In genomic region chr5:176868731-176869130, GRCh38 we compare ENCODE assay signal across 16 cellular contexts. TPM values are rescaled to one million over a fixed set of nuclear protein-coding genes. Genes with fewer than 3 reads are reported as not detected.
DNase-seq lines count a peak whose midpoint lies in the region; ATAC-seq and TF ChIP-seq lines count a peak whose summit lies in the region.
"Had no signal": no experiment of that assay in that cellular context is flagged by ENCODE, and none has a peak within 500 bp of the region (broad histone marks: within the 10 kb centered on the region; RNA-seq: fewer than 3 reads in every experiment).

No MANE protein-coding gene starts in this region.

- no peak overlapping the region for H2AFZ ChIP-seq in neural progenitor cell (replicated peaks)
- H2AFZ ChIP-seq: GM23248 had no signal

- H3K4me1 Mint-ChIP-seq in WTC11 (peaks cover 23% of the 10 kb centered on the region), neural progenitor cell (peaks cover 36% of the 10 kb centered on the region)
- H3K4me1 Mint-ChIP-seq in stimulated activated naive B cell treated with anti-CD40 and anti-IgM and Interleukin-4, amounts not matched to agents 10 μg/mL and 1 μg/mL and 100 μg/mL, for 72 hours = peaks cover 0 to 10% of the 10 kb centered on the region in 2 donors

- H3F3A ChIP-seq in neural progenitor cell (ENCODE audit: low read depth) = peaks cover 32% of the 10 kb centered on the region

- H3K9me3 ChIP-seq in WERI-Rb-1 (ENCODE audit: severe bottlenecking) (no peaks in the 10 kb centered on the region), neural progenitor cell (ENCODE audit: low read depth) (no peaks in the 10 kb centered on the region)
- H3K9me3 ChIP-seq: Caco-2 had no signal

- DNase-seq in WERI-Rb-1 (peak; percentile 21), WTC11 (ENCODE audit: low spot score) (no peak), neural progenitor cell (ENCODE audit: low spot score) (no peak), C1 segment of cervical spinal cord (lab: John Stamatoyannopoulos, UW) (no peak)
- no peak for DNase-seq in stimulated activated naive B cell treated with anti-CD40 and anti-IgM and Interleukin-4, amounts not matched to agents 10 μg/mL and 1 μg/mL and 100 μg/mL, for 72 hours
- DNase-seq in activated CD4-positive, CD25-positive, alpha-beta regulatory T cell treated with anti-CD3 and anti-CD28 coated beads, Interleukin-2, amount 50 U/mL, for 72 hours = no peak
- DNase-seq: Caco-2; CD4-positive, CD25-positive, alpha-beta regulatory T cell; CD8-positive, alpha-beta T cell; DMS153; DND-41; GM23248; H9 had no signal

- H3K4me3 ChIP-seq in WERI-Rb-1 (ENCODE audit: low read depth, low read length) = no peak overlapping the region
- no peak overlapping the region for H3K4me3 ChIP-seq in neural progenitor cell
- H3K4me3 ChIP-seq: GM23248 had no signal

- H3K4me2 ChIP-seq in neural progenitor cell = no peak overlapping the region

- CTCF ChIA-PET in WTC11 (lab: Charles Lee) = no interaction called here

- H3K9me3 Mint-ChIP-seq in WTC11 (no peaks in the 10 kb centered on the region), neural progenitor cell (no peaks in the 10 kb centered on the region)
- H3K9me3 Mint-ChIP-seq in stimulated activated naive B cell treated with anti-CD40 and anti-IgM and Interleukin-4, amounts not matched to agents 10 μg/mL and 1 μg/mL and 100 μg/mL, for 72 hours = peaks cover 6 to 7% of the 10 kb centered on the region in 2 donors
- H3K9me3 Mint-ChIP-seq: CD8-positive, alpha-beta T cell; H9 had no signal

- peaks cover 44% of the 10 kb centered on the region for H3K4me1 ChIP-seq in neural progenitor cell

- POLR2A ChIA-PET in WTC11 (lab: Charles Lee) = no interaction called here

- H4K20me1 ChIP-seq in neural progenitor cell (ENCODE audit: low read depth) = peaks cover 4% of the 10 kb centered on the region

- no peaks in the 10 kb centered on the region for H3K36me3 ChIP-seq in WERI-Rb-1
- no peaks in the 10 kb centered on the region for H3K36me3 ChIP-seq in neural progenitor cell

- H3K27me3 ChIP-seq in WERI-Rb-1 (ENCODE audit: insufficient read depth, low read depth, severe bottlenecking) (no peaks in the 10 kb centered on the region), neural progenitor cell (no peaks in the 10 kb centered on the region)

- peak overlapping the region; percentile 34 for H3K27ac ChIP-seq in WERI-Rb-1
- no peak overlapping the region for H3K27ac ChIP-seq in neural progenitor cell
- H3K27ac ChIP-seq: C4-2B, GM23248 had no signal

- no peak overlapping the region for H3K4me3 Mint-ChIP-seq in WTC11
- H3K4me3 Mint-ChIP-seq in neural progenitor cell = peak overlapping the region; percentile 38
- no peak overlapping the region for H3K4me3 Mint-ChIP-seq in stimulated activated naive B cell treated with anti-CD40 and anti-IgM and Interleukin-4, amounts not matched to agents 10 μg/mL and 1 μg/mL and 100 μg/mL, for 72 hours
- H3K4me3 Mint-ChIP-seq: CD4-positive, CD25-positive, alpha-beta regulatory T cell; CD8-positive, alpha-beta T cell; H9 had no signal

- H3K27ac Mint-ChIP-seq in WTC11 = peak overlapping the region; percentile 51; the same call in 1 of the 2 replicates
- peak overlapping the region; percentile 87 for H3K27ac Mint-ChIP-seq in neural progenitor cell
- peak overlapping the region; percentile 14 for H3K27ac Mint-ChIP-seq in stimulated activated naive B cell treated with anti-CD40 and anti-IgM and Interleukin-4, amounts not matched to agents 10 μg/mL and 1 μg/mL and 100 μg/mL, for 72 hours
- H3K27ac Mint-ChIP-seq: CD4-positive, CD25-positive, alpha-beta regulatory T cell; CD8-positive, alpha-beta T cell; H9 had no signal

- no peak overlapping the region for H3K9ac ChIP-seq in neural progenitor cell
- H3K9ac ChIP-seq: GM23248 had no signal

- H3K27me3 Mint-ChIP-seq in WTC11 (ENCODE audit: low read depth) = no peaks in the 10 kb centered on the region; the same call in 1 of the 2 replicates
- peaks cover 12% of the 10 kb centered on the region for H3K27me3 Mint-ChIP-seq in neural progenitor cell (ENCODE audit: insufficient read depth, low read depth)
- H3K27me3 Mint-ChIP-seq in stimulated activated naive B cell treated with anti-CD40 and anti-IgM and Interleukin-4, amounts not matched to agents 10 μg/mL and 1 μg/mL and 100 μg/mL, for 72 hours = peaks cover 22 to 44% of the 10 kb centered on the region in 2 donors

- TF ChIP-seq CTCF in WERI-Rb-1 (IDR thresholded peaks at IDR 0.05; ENCODE audit: low read depth, low read length) (no peak), WTC11 (IDR thresholded peaks at IDR 0.05) (no peak), neural progenitor cell (IDR thresholded peaks at IDR 0.05) (no peak)

- ATAC-seq in WTC11 = no peak
- no peak for ATAC-seq in stimulated activated naive B cell treated with anti-CD40 and anti-IgM and Interleukin-4, amounts not matched to agents 10 μg/mL and 1 μg/mL and 100 μg/mL, for 72 hours (replicated peaks)
- ATAC-seq: CD8-positive, alpha-beta T cell; HCT116 had no signal

- H3K79me2 ChIP-seq in neural progenitor cell (ENCODE audit: low read depth) = no peaks in the 10 kb centered on the region

- H3K36me3 Mint-ChIP-seq in WTC11 (no peaks in the 10 kb centered on the region), neural progenitor cell (no peaks in the 10 kb centered on the region)
- H3K36me3 Mint-ChIP-seq in stimulated activated naive B cell treated with anti-CD40 and anti-IgM and Interleukin-4, amounts not matched to agents 10 μg/mL and 1 μg/mL and 100 μg/mL, for 72 hours = peaks cover under 1 to 6% of the 10 kb centered on the region in 2 donors
- H3K36me3 Mint-ChIP-seq: CD4-positive, CD25-positive, alpha-beta regulatory T cell; CD8-positive, alpha-beta T cell had no signal

TF ChIP-seq in WTC11, 78 proteins besides CTCF, POLR2A, EP300 and RAD21 (continues in another document):
- TF ChIP-seq KAT7 (CRISPR knock-in tag; IDR thresholded peaks at IDR 0.05; ENCODE audit: borderline replicate concordance) (no peak), ZNF416 (CRISPR knock-in tag; IDR thresholded peaks at IDR 0.05) (no peak), HMGA2 (CRISPR knock-in tag; IDR thresholded peaks at IDR 0.05) (no peak), NFATC4 (CRISPR knock-in tag; IDR thresholded peaks at IDR 0.05) (no peak), IRF2 (CRISPR knock-in tag; IDR thresholded peaks at IDR 0.05; ENCODE audit: borderline replicate concordance, low read depth) (no peak), STAT6 (CRISPR knock-in tag; conservative IDR thresholded peaks at IDR 0.05; ENCODE audit: low read depth) (no peak)
- TF ChIP-seq, protein P1, sequence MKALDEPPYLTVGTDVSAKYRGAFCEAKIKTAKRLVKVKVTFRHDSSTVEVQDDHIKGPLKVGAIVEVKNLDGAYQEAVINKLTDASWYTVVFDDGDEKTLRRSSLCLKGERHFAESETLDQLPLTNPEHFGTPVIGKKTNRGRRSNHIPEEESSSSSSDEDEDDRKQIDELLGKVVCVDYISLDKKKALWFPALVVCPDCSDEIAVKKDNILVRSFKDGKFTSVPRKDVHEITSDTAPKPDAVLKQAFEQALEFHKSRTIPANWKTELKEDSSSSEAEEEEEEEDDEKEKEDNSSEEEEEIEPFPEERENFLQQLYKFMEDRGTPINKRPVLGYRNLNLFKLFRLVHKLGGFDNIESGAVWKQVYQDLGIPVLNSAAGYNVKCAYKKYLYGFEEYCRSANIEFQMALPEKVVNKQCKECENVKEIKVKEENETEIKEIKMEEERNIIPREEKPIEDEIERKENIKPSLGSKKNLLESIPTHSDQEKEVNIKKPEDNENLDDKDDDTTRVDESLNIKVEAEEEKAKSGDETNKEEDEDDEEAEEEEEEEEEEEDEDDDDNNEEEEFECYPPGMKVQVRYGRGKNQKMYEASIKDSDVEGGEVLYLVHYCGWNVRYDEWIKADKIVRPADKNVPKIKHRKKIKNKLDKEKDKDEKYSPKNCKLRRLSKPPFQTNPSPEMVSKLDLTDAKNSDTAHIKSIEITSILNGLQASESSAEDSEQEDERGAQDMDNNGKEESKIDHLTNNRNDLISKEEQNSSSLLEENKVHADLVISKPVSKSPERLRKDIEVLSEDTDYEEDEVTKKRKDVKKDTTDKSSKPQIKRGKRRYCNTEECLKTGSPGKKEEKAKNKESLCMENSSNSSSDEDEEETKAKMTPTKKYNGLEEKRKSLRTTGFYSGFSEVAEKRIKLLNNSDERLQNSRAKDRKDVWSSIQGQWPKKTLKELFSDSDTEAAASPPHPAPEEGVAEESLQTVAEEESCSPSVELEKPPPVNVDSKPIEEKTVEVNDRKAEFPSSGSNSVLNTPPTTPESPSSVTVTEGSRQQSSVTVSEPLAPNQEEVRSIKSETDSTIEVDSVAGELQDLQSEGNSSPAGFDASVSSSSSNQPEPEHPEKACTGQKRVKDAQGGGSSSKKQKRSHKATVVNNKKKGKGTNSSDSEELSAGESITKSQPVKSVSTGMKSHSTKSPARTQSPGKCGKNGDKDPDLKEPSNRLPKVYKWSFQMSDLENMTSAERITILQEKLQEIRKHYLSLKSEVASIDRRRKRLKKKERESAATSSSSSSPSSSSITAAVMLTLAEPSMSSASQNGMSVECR (CRISPR knock-in tag; IDR thresholded peaks at IDR 0.05; ENCODE audit: borderline replicate concordance) = no peak

RNA-seq across cellular contexts. Expression of gene HK3, which starts 30.4 kb away (rescaled TPM):
- total RNA-seq in WTC11 (2021) = 0.17 to 0.18 TPM in 2 of 3 replicates, not detected in the other
- not detected in 2 replicates for total RNA-seq in neural progenitor cell (ENCODE audit: low replicate concordance)
- total RNA-seq: A172; CD8-positive, alpha-beta T cell; GM23248; H9 had no signal

RNA-seq across cellular contexts. Expression of gene UNC5A, which starts 58.4 kb away (rescaled TPM):
- total RNA-seq in WTC11 (2021) (7.9 to 10.2 TPM (median 9.4 TPM) in 3 replicates), neural progenitor cell (ENCODE audit: low replicate concordance) (1.2 and 3.6 TPM in 2 replicates)
- total RNA-seq: Caco-2; CD4-positive, CD25-positive, alpha-beta regulatory T cell; CD8-positive, alpha-beta T cell; GM23248 had no signal

Comparison
In these comparisons a context has a peak if more than half of its experiments do, and no peak if none do; other contexts are left out.
1. H3K27ac Mint-ChIP-seq: peak in every context shown above with its lines; median percentile 87 in neural progenitor cell; 51 in WTC11; 14 in stimulated activated naive B cell treated with anti-CD40 and anti-IgM and Interleukin-4, amounts not matched to agents 10 μg/mL and 1 μg/mL and 100 μg/mL, for 72 hours.